4 cellular contexts compared by ENCODE assay signal in genomic region chrX:153272070-153272469, GRCh38. TPM values are rescaled to one million over a fixed set of nuclear protein-coding genes. Genes with fewer than 3 reads are reported as not detected.
"Had no signal": no experiment of that assay in that cellular context is flagged by ENCODE, and none has a peak within 500 bp of the region (broad histone marks: within the 10 kb centered on the region; RNA-seq: fewer than 3 reads in every experiment).

No MANE protein-coding gene starts in this region.

RNA-seq across cellular contexts. Expression of gene PNMA6F, which starts 49.5 kb away (rescaled TPM):
- total RNA-seq: LHCN-M2, M059J, MCF 10A, NCI-H460 had no signal
